In genomic region chr12:26156996-26157395, GRCh38 we compare ENCODE assay signal across 13 cellular contexts. TPM values are rescaled to one million over a fixed set of nuclear protein-coding genes. Genes with fewer than 3 reads are reported as not detected.
DNase-seq lines count a peak whose midpoint lies in the region; ATAC-seq lines count a peak whose summit lies in the region.
"Had no signal": no experiment of that assay in that cellular context is flagged by ENCODE, and none has a peak within 500 bp of the region (broad histone marks: within the 10 kb centered on the region; RNA-seq: fewer than 3 reads in every experiment).

No MANE protein-coding gene starts in this region.

- H3K27me3 Mint-ChIP-seq in IgD-negative memory B cell (peaks cover 1% of the 10 kb centered on the region), naive B cell (no peaks in the 10 kb centered on the region)
- H3K27me3 Mint-ChIP-seq in stimulated activated naive CD8-positive, alpha-beta T cell treated with anti-CD3 and anti-CD28 coated beads, Interleukin-15, amount 100 ng/mL, for 72 hours = peaks cover 23% of the 10 kb centered on the region

- DNase-seq in naive B cell (no peak), foreskin melanocyte (no peak)
- no peak for DNase-seq in activated CD4-positive, alpha-beta T cell treated with anti-CD3 and anti-CD28 coated beads, Interleukin-2, amount 50 U/mL, for 48 hours
- no peak for DNase-seq in stimulated activated naive CD8-positive, alpha-beta T cell treated with anti-CD3 and anti-CD28 coated beads, Interleukin-15, amount 100 ng/mL, for 72 hours
- DNase-seq: activated CD4-positive, alpha-beta T cell treated with anti-CD3 and anti-CD28 coated beads for 36 hours; effector memory CD4-positive, alpha-beta T cell; NCI-H1436 treated with DMSO at 0.1 percent for 48 hours; substantia nigra had no signal

- H3K9me3 Mint-ChIP-seq in IgD-negative memory B cell (peaks cover 0 to 2% (median 0%) of the 10 kb centered on the region in 3 donors), naive B cell (peaks cover 0 to 3% (median 0%) of the 10 kb centered on the region in 7 donors)
- no peaks in the 10 kb centered on the region for H3K9me3 Mint-ChIP-seq in stimulated activated naive CD8-positive, alpha-beta T cell treated with anti-CD3 and anti-CD28 coated beads, Interleukin-15, amount 100 ng/mL, for 72 hours

- H3K36me3 Mint-ChIP-seq in IgD-negative memory B cell = peaks cover 5% of the 10 kb centered on the region
- H3K36me3 Mint-ChIP-seq in naive B cell = no peaks in the 10 kb centered on the region

- peak overlapping the region; percentile 89 to 99 (median 97) for H3K27ac Mint-ChIP-seq in IgD-negative memory B cell
- H3K27ac Mint-ChIP-seq in naive B cell = peak overlapping the region in 5 of 6 donors; percentile 91 to 98 (median 97)
- H3K27ac Mint-ChIP-seq in stimulated activated naive CD8-positive, alpha-beta T cell treated with anti-CD3 and anti-CD28 coated beads, Interleukin-15, amount 100 ng/mL, for 72 hours = no peak overlapping the region
- H3K27ac Mint-ChIP-seq: activated CD4-positive, alpha-beta T cell treated with anti-CD3 and anti-CD28 coated beads for 36 hours had no signal

- H3K4me1 Mint-ChIP-seq in IgD-negative memory B cell = peaks cover 45 to 84% (median 72%) of the 10 kb centered on the region in 3 donors
- peaks cover 59 to 80% (median 67%) of the 10 kb centered on the region in 3 donors for H3K4me1 Mint-ChIP-seq in naive B cell
- no peaks in the 10 kb centered on the region for H3K4me1 Mint-ChIP-seq in stimulated activated naive CD8-positive, alpha-beta T cell treated with anti-CD3 and anti-CD28 coated beads, Interleukin-15, amount 100 ng/mL, for 72 hours
- H3K4me1 Mint-ChIP-seq: activated CD4-positive, alpha-beta T cell treated with anti-CD3 and anti-CD28 coated beads for 36 hours had no signal

- ATAC-seq in GM19328 (IDR thresholded peaks at IDR 0.05; ENCODE audit: unreplicated experiment) (peak; percentile 6), HG02852 (IDR thresholded peaks at IDR 0.05; ENCODE audit: unreplicated experiment) (peak; percentile 3), naive B cell (ENCODE audit: low read depth in 2 of 2) (no peak), GM21786 (IDR thresholded peaks at IDR 0.05; ENCODE audit: unreplicated experiment) (no peak)
- no peak for ATAC-seq in stimulated activated naive CD8-positive, alpha-beta T cell treated with anti-CD3 and anti-CD28 coated beads, Interleukin-15, amount 100 ng/mL, for 72 hours
- ATAC-seq: activated CD4-positive, alpha-beta T cell treated with anti-CD3 and anti-CD28 coated beads for 36 hours had no signal

- peak overlapping the region; percentile 75 to 91 (median 85) for H3K4me3 Mint-ChIP-seq in IgD-negative memory B cell
- peak overlapping the region; percentile 15 to 90 (median 82) for H3K4me3 Mint-ChIP-seq in naive B cell
- no peak overlapping the region for H3K4me3 Mint-ChIP-seq in stimulated activated naive CD8-positive, alpha-beta T cell treated with anti-CD3 and anti-CD28 coated beads, Interleukin-15, amount 100 ng/mL, for 72 hours
- H3K4me3 Mint-ChIP-seq: activated CD4-positive, alpha-beta T cell treated with anti-CD3 and anti-CD28 coated beads for 36 hours had no signal

RNA-seq across cellular contexts. Expression of gene BHLHE41, which starts 32.2 kb away (rescaled TPM):
- polyA plus RNA-seq in IgD-negative memory B cell (19.0 TPM), naive B cell (ENCODE audit: low read depth in 6 of 6) (1 to 10 TPM in 4 of 6 donors, under 1 TPM in 1, not detected in 1; 0.56 to 5.7 (median 2.3) TPM)
- polyA plus RNA-seq: neural cell had no signal

RNA-seq across cellular contexts. Expression of gene SSPN, which starts 38.4 kb away (rescaled TPM):
- polyA plus RNA-seq in IgD-negative memory B cell (149 TPM), naive B cell (ENCODE audit: low read depth in 6 of 6) (1 to 10 TPM; 1.0 to 6.7 (median 5.0) TPM)

Comparison
In these comparisons a context has a peak if more than half of its experiments do, and no peak if none do; other contexts are left out.
1. ATAC-seq: peak in GM19328 (single experiment) and HG02852 (single experiment); none in naive B cell (0 of 2), GM21786 (single experiment) and stimulated activated naive CD8-positive, alpha-beta T cell treated with anti-CD3 and anti-CD28 coated beads, Interleukin-15, amount 100 ng/mL, for 72 hours (single experiment).
2. H3K27ac Mint-ChIP-seq: peak in IgD-negative memory B cell (3 of 3) and naive B cell (5 of 6); none in stimulated activated naive CD8-positive, alpha-beta T cell treated with anti-CD3 and anti-CD28 coated beads, Interleukin-15, amount 100 ng/mL, for 72 hours (0 of 2).
3. H3K4me3 Mint-ChIP-seq: peak in IgD-negative memory B cell (4 of 4) and naive B cell (8 of 8); none in stimulated activated naive CD8-positive, alpha-beta T cell treated with anti-CD3 and anti-CD28 coated beads, Interleukin-15, amount 100 ng/mL, for 72 hours (0 of 2).
4. RNA of gene SSPN, which starts 38.4 kb away (polyA plus RNA-seq): 149 TPM in IgD-negative memory B cell (single experiment); 1.0 to 6.7 TPM in naive B cell; every median in the first group is over 10 times any median in the second.